Comparison of ENCODE assay signal across 9 cellular contexts in genomic region chr15:28098766-28099554, GRCh38. TPM values are rescaled to one million over a fixed set of nuclear protein-coding genes. Genes with fewer than 3 reads are reported as not detected.
DNase-seq lines count a peak whose midpoint lies in the region; TF ChIP-seq lines count a peak whose summit lies in the region.
"Had no signal": no experiment of that assay in that cellular context is flagged by ENCODE, and none has a peak within 500 bp of the region (broad histone marks: within the 10 kb centered on the region; RNA-seq: fewer than 3 reads in every experiment).

Gene OCA2, minus strand, starts transcription at chr15:28099315. Its CDS starts 17,441 bp downstream, at chr15:28081874.

- H3K4me1 ChIP-seq in Caco-2 (peaks cover 7% of the 10 kb centered on the region), stomach (peaks cover 46 to 51% (median 46%) of the 10 kb centered on the region in 4 donors)

- DNase-seq in Caco-2 (peak; percentile 89 to 95), NCI-H1417 (lab: John Stamatoyannopoulos, UW) (peak in 2 of 3 experiments; percentile 91 to 94), mesothelial cell of epicardium (ENCODE audit: low spot score in 2 of 2, unreplicated experiment in 2 of 2) (peak; percentile 70 to 83), stomach (peak; percentile 61), putamen (ENCODE audit: low spot score) (no peak), GF-D8 (lab: John Stamatoyannopoulos, UW) (no peak)
- DNase-seq in activated CD4-positive, alpha-beta T cell treated with anti-CD3 and anti-CD28 coated beads for 24 hours (ENCODE audit: low read depth in 2 of 2), result peak; percentile 35 to 49
- DNase-seq in effector CD4-positive, alpha-beta T cell, result peak; percentile 48
- DNase-seq: right lobe of liver had no signal

- no peak for TF ChIP-seq POLR2A in stomach (IDR thresholded peaks at IDR 0.05)

- CTCF ChIA-PET in Caco-2 (lab: Charles Lee), result interaction anchor here (0.6 to 1.7 kb wide), 17 partner anchors 9 to 1841 kb away, joined by 3 to 22 read pairs (median 4); no protein-coding TSS in a partner anchor

- H3K27ac Mint-ChIP-seq in Caco-2 (ENCODE audit: unreplicated experiment), result no peak within 1 kb of the TSS
- no peak within 1 kb of the TSS for H3K27ac Mint-ChIP-seq in mesothelial cell of epicardium

- H3K27me3 Mint-ChIP-seq in Caco-2 (ENCODE audit: insufficient read depth, unreplicated experiment) (peaks cover 10% of the 10 kb centered on the region), mesothelial cell of epicardium (ENCODE audit: low read depth) (peaks cover 92% of the 10 kb centered on the region)

- H3K36me3 ChIP-seq in Caco-2 (ENCODE audit: control insufficient read depth, insufficient read depth, low read length), result no peaks in the 10 kb centered on the region; the same call in 1 of the 2 replicates
- no peaks in the 10 kb centered on the region for H3K36me3 ChIP-seq in stomach
- H3K36me3 ChIP-seq: right lobe of liver had no signal

- no peaks in the 10 kb centered on the region for H3K27me3 ChIP-seq in Caco-2 (replicated peaks; ENCODE audit: control insufficient read depth, insufficient read depth, low read length)
- peaks cover 5 to 95% (median 54%) of the 10 kb centered on the region in 3 donors for H3K27me3 ChIP-seq in stomach

- POLR2A ChIA-PET in Caco-2 (lab: Charles Lee), result no interaction called here

- TF ChIP-seq EP300 in stomach (IDR thresholded peaks at IDR 0.05), result no peak

- H3K27ac ChIP-seq in stomach, result peak within 1 kb of the TSS in 1 of 5 donors; percentile 21
- H3K27ac ChIP-seq: right lobe of liver had no signal

- TF ChIP-seq CTCF in Caco-2 (IDR thresholded peaks at IDR 0.05; ENCODE audit: insufficient read depth in 1 of 2, low read depth in 1 of 2, low read length in 1 of 2, severe bottlenecking in 1 of 2, unreplicated experiment in 1 of 2), result peak; percentile 78 to 80
- TF ChIP-seq CTCF in mesothelial cell of epicardium (IDR thresholded peaks at IDR 0.05; ENCODE audit: unreplicated experiment), result peak; percentile 56
- TF ChIP-seq CTCF in stomach (IDR thresholded peaks at IDR 0.05), result no peak

- intact Hi-C loops in Caco-2 (cut with micrococcal nuclease; ENCODE audit: unreplicated experiment) (loop anchor here (1.0 to 10.0 kb wide), 3 partner anchors 13 to 1214 kb away; no protein-coding TSS in a partner anchor), stomach (cut with DNase I; ENCODE audit: low total_unique reads) (no loop called here)

- H3K4me3 ChIP-seq in Caco-2 (ENCODE audit: low read depth, low read length) (peak within 1 kb of the TSS; percentile 71), stomach (peak within 1 kb of the TSS; percentile 23 to 42 (median 34))
- H3K4me3 ChIP-seq: right lobe of liver had no signal

- H3K36me3 Mint-ChIP-seq in Caco-2 (ENCODE audit: insufficient read depth, unreplicated experiment), result peaks cover 6% of the 10 kb centered on the region
- no peaks in the 10 kb centered on the region for H3K36me3 Mint-ChIP-seq in mesothelial cell of epicardium

- peaks cover 11% of the 10 kb centered on the region for H3K4me1 Mint-ChIP-seq in Caco-2 (ENCODE audit: low read depth, unreplicated experiment)
- H3K4me1 Mint-ChIP-seq in mesothelial cell of epicardium, result peaks cover 28% of the 10 kb centered on the region

- peak within 1 kb of the TSS; percentile 71 for H3K4me3 Mint-ChIP-seq in Caco-2 (ENCODE audit: unreplicated experiment)
- H3K4me3 Mint-ChIP-seq in mesothelial cell of epicardium, result peak within 1 kb of the TSS; percentile 54

- H3K9me3 Mint-ChIP-seq in Caco-2 (ENCODE audit: unreplicated experiment) (no peaks in the 10 kb centered on the region), mesothelial cell of epicardium (no peaks in the 10 kb centered on the region)

- no TSS peak for BruUV-seq in Caco-2 (replicated peaks; lab: Mats Ljungman, UMichigan)

- H3K9me3 ChIP-seq in Caco-2 (no peaks in the 10 kb centered on the region), stomach (no peaks in the 10 kb centered on the region)
- H3K9me3 ChIP-seq: right lobe of liver had no signal

- WGBS in stomach, 5 donors, result 4 to 9% (median 7%) methylated on average over 33 to 52 of the region's 52 CpGs

RNA-seq across cellular contexts. Expression of gene OCA2, which starts in this region (rescaled TPM):
- total RNA-seq in Caco-2 (2022) (0.57 and 0.86 TPM in 2 replicates), mesothelial cell of epicardium (1.0 to 2.0 TPM (median 1.5 TPM) in 3 replicates), stomach (under 1 TPM in 2 of 5 donors, not detected in 3; 0.55 to 0.89 TPM)
- polyA plus RNA-seq in stomach, result under 1 TPM in 2 of 3 donors, not detected in 1; 0.12 to 0.75 TPM

Comparison
In these comparisons a context has a peak if more than half of its experiments do, and no peak if none do; other contexts are left out.
1. Peak in DNase-seq and H3K4me3 ChIP-seq in Caco-2; RNA of the gene not detected or under 1 TPM.
2. Peak in DNase-seq and H3K4me3 ChIP-seq in stomach; RNA of the gene not detected or under 1 TPM.
3. DNase-seq: peak in NCI-H1417 (2 of 3), activated CD4-positive, alpha-beta T cell treated with anti-CD3 and anti-CD28 coated beads for 24 hours (2 of 2), effector CD4-positive, alpha-beta T cell (single experiment) and mesothelial cell of epicardium (2 of 2); none in putamen (single experiment) and GF-D8 (single experiment).
4. CTCF ChIP-seq: peak in Caco-2 (2 of 2) and mesothelial cell of epicardium (single experiment); none in stomach (0 of 7).